ENCODE assay signal across 12 cellular contexts in the genomic region with DNA sequence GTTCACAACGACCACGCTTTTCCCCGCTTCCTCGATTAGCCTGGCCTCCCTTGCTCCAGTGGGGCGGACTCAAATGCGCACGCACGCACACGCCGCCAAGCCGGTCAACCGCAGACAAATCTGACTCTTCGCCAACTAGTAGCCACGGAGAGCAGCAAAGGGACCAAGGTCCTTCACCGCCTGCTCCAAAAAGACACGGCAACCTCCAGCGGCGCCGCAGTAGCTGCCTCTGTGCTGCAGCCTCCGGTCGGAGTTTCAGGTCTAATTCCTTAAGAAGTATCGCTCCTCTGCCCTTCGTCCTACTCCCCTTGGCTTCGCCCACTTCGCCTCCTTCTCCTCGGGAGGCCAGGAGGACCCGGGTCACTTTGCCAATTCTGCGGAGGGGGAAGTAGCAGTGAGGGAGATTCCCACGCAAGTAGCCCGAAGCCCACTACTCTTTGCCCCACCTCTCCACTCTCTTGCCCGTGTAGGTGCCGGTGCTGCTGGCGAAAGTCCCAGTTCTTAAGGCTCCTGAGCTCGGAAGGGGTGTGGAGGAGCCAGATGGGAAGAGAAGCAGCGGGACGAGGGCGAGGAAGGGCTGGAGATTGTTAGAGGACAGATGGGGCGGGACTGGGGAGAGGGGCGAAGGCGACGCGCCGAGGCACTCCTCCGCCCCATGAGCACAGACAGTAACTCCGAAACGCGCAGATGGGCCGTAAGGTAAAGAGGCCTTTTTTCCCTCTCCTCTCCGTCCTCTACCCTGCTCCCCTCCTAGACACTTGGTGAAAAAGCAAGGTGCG. TPM values are rescaled to one million over a fixed set of nuclear protein-coding genes. Genes with fewer than 3 reads are reported as not detected.
DNase-seq lines count a peak whose midpoint lies in the region; ATAC-seq and TF ChIP-seq lines count a peak whose summit lies in the region.
"Had no signal": no experiment of that assay in that cellular context is flagged by ENCODE, and none has a peak within 500 bp of the region (broad histone marks: within the 10 kb centered on the region; RNA-seq: fewer than 3 reads in every experiment).

No MANE protein-coding gene starts in this region.

- H3K18ac ChIP-seq in mesendoderm (ENCODE audit: low read length), result no peak overlapping the region

- H3K27me3 ChIP-seq in mesendoderm (ENCODE audit: insufficient read depth, low read length, poor library complexity) (peaks cover 22% of the 10 kb centered on the region), Peyer's patch (peaks cover 0 to 17% of the 10 kb centered on the region in 2 donors)

- no peak overlapping the region for H3K4me3 ChIP-seq in mesendoderm (ENCODE audit: low read length)
- no peak overlapping the region for H3K4me3 ChIP-seq in Peyer's patch

- no peak overlapping the region for H3K4ac ChIP-seq in mesendoderm (ENCODE audit: low read depth, low read length)

- no peaks in the 10 kb centered on the region for H3K9me3 ChIP-seq in Peyer's patch

- H2BK5ac ChIP-seq in mesendoderm (ENCODE audit: low read length), result no peak overlapping the region

- H3K4me2 ChIP-seq in mesendoderm (ENCODE audit: low read length), result peak overlapping the region; percentile 94

- DNase-seq in DMS53 (lab: John Stamatoyannopoulos, UW), result peak; percentile 89
- DNase-seq in mesendoderm, result peak; percentile 44
- no peak for DNase-seq in NCI-H2081 treated with DMSO at 0.1 percent for 48 hours (lab: John Stamatoyannopoulos, UW)
- no peak for DNase-seq in Peyer's patch
- no peak for DNase-seq in H4 (ENCODE audit: low spot score)
- DNase-seq: NCI-H1092 had no signal

- H3K23ac ChIP-seq in mesendoderm (ENCODE audit: low read length), result no peak overlapping the region

- H3K4me1 Mint-ChIP-seq in activated T-helper 17 cell treated with anti-CD3 and anti-CD28 coated beads, Interleukin-2, amount 50 U/mL, for 72 hours, result peaks cover 7% of the 10 kb centered on the region

- H3K4me1 ChIP-seq in mesendoderm (ENCODE audit: control insufficient read depth, low read depth, low read length) (no peaks in the 10 kb centered on the region), Peyer's patch (no peaks in the 10 kb centered on the region)

- H3K79me2 ChIP-seq in mesendoderm (ENCODE audit: control insufficient read depth, insufficient read depth, low read length), result no peaks in the 10 kb centered on the region

- no peaks in the 10 kb centered on the region for H3K9me3 Mint-ChIP-seq in activated T-helper 17 cell treated with anti-CD3 and anti-CD28 coated beads, Interleukin-2, amount 50 U/mL, for 72 hours
- H3K9me3 Mint-ChIP-seq: activated naive CD4-positive, alpha-beta T cell treated with anti-CD3 and anti-CD28 coated beads, Interleukin-2, amount 10 ng/mL, durations not matched to agents 7 days and 5 days; stimulated activated effector memory CD8-positive, alpha-beta T cell treated with anti-CD3 and anti-CD28 coated beads, Interleukin-12 subunit alpha, Interleukin-12 subunit beta, amount 100 ng/mL, for 72 hours had no signal

- H2AK5ac ChIP-seq in mesendoderm (ENCODE audit: low read length), result no peak overlapping the region

- no peak for TF ChIP-seq POLR2A in Peyer's patch (IDR thresholded peaks at IDR 0.05)

- H4K8ac ChIP-seq in mesendoderm (ENCODE audit: low read depth, low read length), result no peak overlapping the region

- no peak overlapping the region for H2BK15ac ChIP-seq in mesendoderm (replicated peaks; ENCODE audit: low read depth)

- no peak overlapping the region for H3K56ac ChIP-seq in mesendoderm (ENCODE audit: low read length)

- WGBS in mesendoderm (ENCODE audit: extremely low coverage, insufficient coverage, low lambda C conversion rate), result no CpG with 5 or more reads among the region's 50 CpGs

- no peaks in the 10 kb centered on the region for H3K79me1 ChIP-seq in mesendoderm (ENCODE audit: low read length)

- peaks cover 58% of the 10 kb centered on the region for H3K27me3 Mint-ChIP-seq in activated T-helper 17 cell treated with anti-CD3 and anti-CD28 coated beads, Interleukin-2, amount 50 U/mL, for 72 hours

- H3K27ac ChIP-seq in mesendoderm (ENCODE audit: low read depth, low read length) (no peak overlapping the region), Peyer's patch (no peak overlapping the region)
- H3K27ac ChIP-seq: VCaP had no signal

- no peak overlapping the region for H4K5ac ChIP-seq in mesendoderm (ENCODE audit: low read length)

- H3K36me3 ChIP-seq in mesendoderm (ENCODE audit: control insufficient read depth, insufficient read depth, low read length), result no peaks in the 10 kb centered on the region
- no peaks in the 10 kb centered on the region for H3K36me3 ChIP-seq in Peyer's patch

- ATAC-seq in GM19395 (IDR thresholded peaks at IDR 0.05; ENCODE audit: unreplicated experiment), result peak; percentile 27
- no peak for ATAC-seq in activated T-helper 17 cell treated with anti-CD3 and anti-CD28 coated beads, Interleukin-2, amount 50 U/mL, for 72 hours (replicated peaks)
- ATAC-seq in HG02763 (IDR thresholded peaks at IDR 0.05; ENCODE audit: unreplicated experiment), result no peak

- peak overlapping the region; percentile 23 for H3K4me3 Mint-ChIP-seq in activated T-helper 17 cell treated with anti-CD3 and anti-CD28 coated beads, Interleukin-2, amount 50 U/mL, for 72 hours
- H3K4me3 Mint-ChIP-seq: activated naive CD4-positive, alpha-beta T cell treated with anti-CD3 and anti-CD28 coated beads, Interleukin-2, amount 10 ng/mL, durations not matched to agents 7 days and 5 days; stimulated activated effector memory CD8-positive, alpha-beta T cell treated with anti-CD3 and anti-CD28 coated beads, Interleukin-12 subunit alpha, Interleukin-12 subunit beta, amount 100 ng/mL, for 72 hours had no signal

- H3K9ac ChIP-seq in mesendoderm (ENCODE audit: low read length), result no peak overlapping the region

- H2BK120ac ChIP-seq in mesendoderm (ENCODE audit: low read depth, low read length), result no peak overlapping the region

- H3K27ac Mint-ChIP-seq in activated T-helper 17 cell treated with anti-CD3 and anti-CD28 coated beads, Interleukin-2, amount 50 U/mL, for 72 hours, result no peak overlapping the region
- H3K27ac Mint-ChIP-seq: activated naive CD4-positive, alpha-beta T cell treated with anti-CD3 and anti-CD28 coated beads, Interleukin-2, amount 10 ng/mL, durations not matched to agents 7 days and 5 days; stimulated activated effector memory CD8-positive, alpha-beta T cell treated with anti-CD3 and anti-CD28 coated beads, Interleukin-12 subunit alpha, Interleukin-12 subunit beta, amount 100 ng/mL, for 72 hours had no signal

- peaks cover 6% of the 10 kb centered on the region for H3K36me3 Mint-ChIP-seq in activated T-helper 17 cell treated with anti-CD3 and anti-CD28 coated beads, Interleukin-2, amount 50 U/mL, for 72 hours (ENCODE audit: low read depth)
- H3K36me3 Mint-ChIP-seq: stimulated activated effector memory CD8-positive, alpha-beta T cell treated with anti-CD3 and anti-CD28 coated beads, Interleukin-12 subunit alpha, Interleukin-12 subunit beta, amount 100 ng/mL, for 72 hours had no signal

- no peak for TF ChIP-seq CTCF in Peyer's patch (IDR thresholded peaks at IDR 0.05)

RNA-seq across cellular contexts. Expression of a gene that starts 0.6 kb away (rescaled TPM):
- not detected for total RNA-seq in activated T-helper 17 cell treated with anti-CD3 and anti-CD28 coated beads, Interleukin-2, amount 50 U/mL, for 72 hours
- polyA plus RNA-seq in mesendoderm (2013, experiment 1 of 2), result not detected
- polyA plus RNA-seq in mesendoderm (2013, experiment 2 of 2), result not detected
- not detected for total RNA-seq in Peyer's patch
- total RNA-seq in H4 (2014; rRNA removed; shearing (Covaris generic)), result not detected in 2 replicates

Comparison
In these comparisons a context has a peak if more than half of its experiments do, and no peak if none do; other contexts are left out.
1. DNase-seq: peak in DMS53 (single experiment) and mesendoderm (single experiment); none in NCI-H2081 treated with DMSO at 0.1 percent for 48 hours (single experiment), Peyer's patch (0 of 3) and H4 (single experiment).